Comparison of ENCODE assay signal across 10 cellular contexts in the genomic region with DNA sequence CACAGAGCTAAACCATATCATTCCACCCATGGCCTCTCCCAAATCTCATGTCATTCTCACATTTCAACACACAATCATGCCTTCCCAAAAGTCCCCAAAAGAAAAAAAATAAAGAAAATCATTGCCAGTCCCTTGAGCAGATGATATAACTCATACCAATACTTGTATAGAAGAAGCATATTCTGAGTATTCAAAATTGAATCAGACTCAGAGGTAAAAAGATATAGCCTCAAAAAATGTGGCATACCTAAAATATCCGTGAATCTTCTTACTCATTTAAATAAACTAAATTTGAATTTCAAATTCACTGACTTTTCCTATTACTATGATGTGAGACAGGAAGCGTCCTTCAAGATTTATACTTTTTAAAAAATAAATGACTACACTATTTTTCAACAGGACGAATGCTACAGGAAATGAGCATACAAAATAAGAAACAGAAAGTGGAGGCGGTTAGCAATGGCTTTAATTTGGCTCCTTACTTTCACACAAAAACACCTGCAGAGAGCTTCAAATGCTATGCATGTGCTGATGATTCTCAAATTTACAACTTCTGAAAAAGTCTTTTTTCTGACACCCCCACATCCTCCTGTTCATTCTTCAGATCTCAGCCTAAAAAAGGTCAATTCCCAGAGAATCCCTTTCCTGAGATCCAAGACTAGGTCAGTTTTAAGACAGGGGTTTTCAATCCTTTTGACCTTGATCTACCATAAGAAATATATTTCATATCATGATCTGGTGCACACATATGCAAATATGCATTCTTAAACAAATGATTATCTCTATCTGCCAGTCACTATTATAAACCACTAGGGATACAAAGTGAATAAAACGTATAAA. TPM values are rescaled to one million over a fixed set of nuclear protein-coding genes. Genes with fewer than 3 reads are reported as not detected.
DNase-seq lines count a peak whose midpoint lies in the region; ATAC-seq and FAIRE-seq lines count a peak whose summit lies in the region.
"Had no signal": no experiment of that assay in that cellular context is flagged by ENCODE, and none has a peak within 500 bp of the region (broad histone marks: within the 10 kb centered on the region; RNA-seq: fewer than 3 reads in every experiment).

No MANE protein-coding gene starts in this region.

- no peaks in the 10 kb centered on the region for H3K4me1 ChIP-seq in small intestine (ENCODE audit: control insufficient read depth in 2 of 2, insufficient read depth in 1 of 2, low read depth in 1 of 2, low read length in 1 of 2)
- H3K4me1 ChIP-seq: tibial nerve had no signal

- no peak overlapping the region for H3K27ac ChIP-seq in small intestine (ENCODE audit: low read depth in 1 of 2, low read length in 1 of 2)
- H3K27ac ChIP-seq: SJSA1, tibial nerve had no signal

- peaks cover 22% of the 10 kb centered on the region for H3K4me1 Mint-ChIP-seq in activated CD4-positive, alpha-beta T cell treated with anti-CD3 and anti-CD28 coated beads, Interleukin-2, amount 10 ng/mL, durations not matched to agents 24 days and 14 days
- H3K4me1 Mint-ChIP-seq in stimulated activated effector memory CD8-positive, alpha-beta T cell treated with anti-CD3 and anti-CD28 coated beads, Interleukin-12 subunit alpha, Interleukin-12 subunit beta, amount 100 ng/mL, for 72 hours = peaks cover 15% of the 10 kb centered on the region

- peak; percentile 69 for DNase-seq in activated CD4-positive, alpha-beta T cell treated with anti-CD3 and anti-CD28 coated beads, Interleukin-2, amount 10 ng/mL, durations not matched to agents 24 days and 14 days
- DNase-seq in activated CD4-positive, alpha-beta T cell treated with anti-CD3 and anti-CD28 coated beads for 4 hours = no peak
- peak; percentile 51 for DNase-seq in Jurkat, Clone E6-1 (ENCODE audit: low read depth, low spot score)
- no peak for DNase-seq in stimulated activated effector memory CD8-positive, alpha-beta T cell treated with anti-CD3 and anti-CD28 coated beads, Interleukin-12 subunit alpha, Interleukin-12 subunit beta, amount 100 ng/mL, for 72 hours (ENCODE audit: low spot score in 2 of 2)
- DNase-seq in small intestine (no peak), AG20443 (ENCODE audit: low spot score) (no peak), pons (ENCODE audit: low spot score) (no peak)

- H3K27ac Mint-ChIP-seq in activated CD4-positive, alpha-beta T cell treated with anti-CD3 and anti-CD28 coated beads, Interleukin-2, amount 10 ng/mL, durations not matched to agents 24 days and 14 days = peak overlapping the region; percentile 72
- H3K27ac Mint-ChIP-seq in stimulated activated effector memory CD8-positive, alpha-beta T cell treated with anti-CD3 and anti-CD28 coated beads, Interleukin-12 subunit alpha, Interleukin-12 subunit beta, amount 100 ng/mL, for 72 hours = peak overlapping the region; percentile 10

- WGBS in small intestine, 3 donors = 64 to 81% (median 66%) methylated on average over 5 of the region's 5 CpGs

- no peaks in the 10 kb centered on the region for H3K27me3 Mint-ChIP-seq in activated CD4-positive, alpha-beta T cell treated with anti-CD3 and anti-CD28 coated beads, Interleukin-2, amount 10 ng/mL, durations not matched to agents 24 days and 14 days

- no peaks in the 10 kb centered on the region for H3K36me3 ChIP-seq in small intestine (ENCODE audit: control insufficient read depth in 2 of 2, insufficient read depth in 2 of 2, low read length in 2 of 2)
- H3K36me3 ChIP-seq: SJSA1 had no signal

- no peak for FAIRE-seq in small intestine (lab: Jason Lieb, UNC)

- H3K4me3 Mint-ChIP-seq in activated CD4-positive, alpha-beta T cell treated with anti-CD3 and anti-CD28 coated beads, Interleukin-2, amount 10 ng/mL, durations not matched to agents 24 days and 14 days = peak overlapping the region; percentile 26
- peak overlapping the region; percentile 5 for H3K4me3 Mint-ChIP-seq in stimulated activated effector memory CD8-positive, alpha-beta T cell treated with anti-CD3 and anti-CD28 coated beads, Interleukin-12 subunit alpha, Interleukin-12 subunit beta, amount 100 ng/mL, for 72 hours

- H3K9me3 ChIP-seq in small intestine (ENCODE audit: control insufficient read depth, low read depth) = no peaks in the 10 kb centered on the region
- H3K9me3 ChIP-seq: SJSA1 had no signal

- ATAC-seq in HG02623 (IDR thresholded peaks at IDR 0.05; ENCODE audit: unreplicated experiment) = peak; percentile 75
- peak; percentile 89 for ATAC-seq in stimulated activated effector memory CD8-positive, alpha-beta T cell treated with anti-CD3 and anti-CD28 coated beads, Interleukin-12 subunit alpha, Interleukin-12 subunit beta, amount 100 ng/mL, for 72 hours

- H3K9me3 Mint-ChIP-seq in activated CD4-positive, alpha-beta T cell treated with anti-CD3 and anti-CD28 coated beads, Interleukin-2, amount 10 ng/mL, durations not matched to agents 24 days and 14 days = no peaks in the 10 kb centered on the region
- no peaks in the 10 kb centered on the region for H3K9me3 Mint-ChIP-seq in stimulated activated effector memory CD8-positive, alpha-beta T cell treated with anti-CD3 and anti-CD28 coated beads, Interleukin-12 subunit alpha, Interleukin-12 subunit beta, amount 100 ng/mL, for 72 hours

- no peak overlapping the region for H3K4me3 ChIP-seq in Jurkat, Clone E6-1 (ENCODE audit: low read length)
- no peak overlapping the region for H3K4me3 ChIP-seq in small intestine (ENCODE audit: low read depth in 1 of 2, low read length in 2 of 2)
- H3K4me3 ChIP-seq: SJSA1, tibial nerve had no signal

- intact Hi-C loops in activated CD4-positive, alpha-beta T cell treated with anti-CD3 and anti-CD28 coated beads, Interleukin-2, amount 10 ng/mL, durations not matched to agents 24 days and 14 days (cut with micrococcal nuclease) = loop anchor here (1.0 to 5.0 kb wide), 6 partner anchors 39 to 421 kb away; a partner anchor contains a TSS

- H3K27me3 ChIP-seq in small intestine (ENCODE audit: control insufficient read depth in 2 of 2, insufficient read depth in 2 of 2, low read length in 2 of 2) = no peaks in the 10 kb centered on the region
- H3K27me3 ChIP-seq: SJSA1, tibial nerve had no signal

- peaks cover 2% of the 10 kb centered on the region for H3K36me3 Mint-ChIP-seq in activated CD4-positive, alpha-beta T cell treated with anti-CD3 and anti-CD28 coated beads, Interleukin-2, amount 10 ng/mL, durations not matched to agents 24 days and 14 days (ENCODE audit: low read depth)
- H3K36me3 Mint-ChIP-seq in stimulated activated effector memory CD8-positive, alpha-beta T cell treated with anti-CD3 and anti-CD28 coated beads, Interleukin-12 subunit alpha, Interleukin-12 subunit beta, amount 100 ng/mL, for 72 hours = no peaks in the 10 kb centered on the region

RNA-seq across cellular contexts. Expression of a gene that starts 39.6 kb away (rescaled TPM):
- 22.4 and 25.6 TPM in 2 replicates for total RNA-seq in activated CD4-positive, alpha-beta T cell treated with anti-CD3 and anti-CD28 coated beads, Interleukin-2, amount 10 ng/mL, durations not matched to agents 24 days and 14 days
- polyA plus RNA-seq in Jurkat, Clone E6-1 (2012; ENCODE audit: insufficient read depth, insufficient read length) = 22.2 TPM
- polyA plus RNA-seq in small intestine = 10 to 100 TPM in 2 of 3 donors, 1 to 10 TPM in 1; 8.1 to 33.1 (median 14.6) TPM

RNA-seq across cellular contexts. Expression of a gene that starts 42.9 kb away (rescaled TPM):
- total RNA-seq in activated CD4-positive, alpha-beta T cell treated with anti-CD3 and anti-CD28 coated beads, Interleukin-2, amount 10 ng/mL, durations not matched to agents 24 days and 14 days = 1.8 and 2.2 TPM in 2 replicates
- polyA plus RNA-seq in Jurkat, Clone E6-1 (2012; ENCODE audit: insufficient read depth, insufficient read length) = 7.7 TPM
- polyA plus RNA-seq in small intestine = 1 to 10 TPM; 1.3 to 3.4 (median 1.4) TPM

Comparison
In these comparisons a context has a peak if more than half of its experiments do, and no peak if none do; other contexts are left out.
1. DNase-seq: peak in activated CD4-positive, alpha-beta T cell treated with anti-CD3 and anti-CD28 coated beads, Interleukin-2, amount 10 ng/mL, durations not matched to agents 24 days and 14 days (single experiment) and Jurkat, Clone E6-1 (single experiment); none in activated CD4-positive, alpha-beta T cell treated with anti-CD3 and anti-CD28 coated beads for 4 hours (0 of 2), stimulated activated effector memory CD8-positive, alpha-beta T cell treated with anti-CD3 and anti-CD28 coated beads, Interleukin-12 subunit alpha, Interleukin-12 subunit beta, amount 100 ng/mL, for 72 hours (0 of 2), small intestine (single experiment), AG20443 (single experiment) and pons (single experiment).